Comparison of ENCODE assay signal across 22 cellular contexts in the genomic region with DNA sequence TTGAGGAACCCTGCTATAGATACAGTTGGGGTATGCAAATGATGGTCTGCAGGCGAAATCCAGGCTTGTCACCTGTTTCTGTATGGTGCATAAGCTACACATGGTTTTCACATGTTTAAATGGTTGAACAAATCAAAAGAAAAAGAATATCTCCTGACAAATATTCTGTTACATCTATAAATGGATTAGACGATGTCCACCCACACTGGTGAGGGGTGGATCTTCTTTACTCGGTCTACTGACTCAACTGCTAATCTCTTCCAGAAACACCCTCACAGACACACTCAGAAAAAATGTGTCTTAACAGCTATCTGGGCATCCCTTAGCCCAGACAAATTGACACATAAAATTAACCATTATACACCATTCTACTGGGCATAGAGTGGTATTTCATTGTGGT. TPM values are rescaled to one million over a fixed set of nuclear protein-coding genes. Genes with fewer than 3 reads are reported as not detected.
A peak's percentile ranks its signal among the peaks of the same experiment; 100 is the strongest.
DNase-seq lines count a peak whose midpoint lies in the region; ATAC-seq, FAIRE-seq and TF ChIP-seq lines count a peak whose summit lies in the region.
"Had no signal": no experiment of that assay in that cellular context is flagged by ENCODE, and none has a peak within 500 bp of the region (broad histone marks: within the 10 kb centered on the region; RNA-seq: fewer than 3 reads in every experiment).

No MANE protein-coding gene starts in this region.

- in situ Hi-C loops in ACHN (cut with HindIII; ENCODE audit: low pct_ligation_motif_present, low pct_unique_long_range_greater_than_20kb, low sequenced_read_pairs): no loop called here
- in situ Hi-C loops in K562 (cut with MboI): no loop called here

- peaks cover 16 to 32% of the 10 kb centered on the region in 2 experiments for H3K27me3 ChIP-seq in K562 (ENCODE audit: control insufficient read depth in 2 of 2, insufficient read depth in 2 of 2, low read length in 2 of 2)
- peaks cover 2% of the 10 kb centered on the region for H3K27me3 ChIP-seq in mesendoderm (ENCODE audit: insufficient read depth, low read length, poor library complexity)

- H3K9me1 ChIP-seq in K562 (ENCODE audit: control insufficient read depth, insufficient read depth, low read length): no peaks in the 10 kb centered on the region

- H3K36me3 Mint-ChIP-seq in nephron (ENCODE audit: low read depth): no peaks in the 10 kb centered on the region

- no peak for TF ChIP-seq EP300 in K562 (IDR thresholded peaks at IDR 0.05; ENCODE audit: low read length)

- H3K27ac ChIP-seq in K562 (ENCODE audit: extremely low read depth, low read depth, low read length) (no peak overlapping the region), mesendoderm (ENCODE audit: low read depth, low read length) (no peak overlapping the region)
- H3K27ac ChIP-seq: C4-2B, HL-60 had no signal

- H3K4me1 ChIP-seq in K562 (replicated peaks in 1 of 2; ENCODE audit: control insufficient read depth in 2 of 2, insufficient read depth in 2 of 2, low read length in 2 of 2) (no peaks in the 10 kb centered on the region), mesendoderm (ENCODE audit: control insufficient read depth, low read depth, low read length) (no peaks in the 10 kb centered on the region)
- H3K4me1 ChIP-seq: Caco-2 had no signal

- H3K79me2 ChIP-seq in K562 (ENCODE audit: control insufficient read depth, insufficient read depth, low read length) (no peaks in the 10 kb centered on the region), mesendoderm (ENCODE audit: control insufficient read depth, insufficient read depth, low read length) (no peaks in the 10 kb centered on the region)

- no peaks in the 10 kb centered on the region for H3K9me3 Mint-ChIP-seq in nephron
- H3K9me3 Mint-ChIP-seq: CD4-positive, alpha-beta T cell; GM23338 had no signal

- H3K4me3 ChIP-seq in K562 (no peak overlapping the region), mesendoderm (ENCODE audit: low read length) (no peak overlapping the region)
- H3K4me3 ChIP-seq: GM23338 had no signal

- H3K4me2 ChIP-seq in K562 (ENCODE audit: insufficient read depth, low read length): no peak overlapping the region
- no peak overlapping the region for H3K4me2 ChIP-seq in mesendoderm (ENCODE audit: low read length)
- H3K4me2 ChIP-seq: GM23338 had no signal

- H3K27ac Mint-ChIP-seq in nephron: peak overlapping the region; percentile 85 to 89 (median 87)
- H3K27ac Mint-ChIP-seq: CD4-positive, alpha-beta T cell; GM23338 had no signal

- H2AK5ac ChIP-seq in mesendoderm (ENCODE audit: low read length): no peak overlapping the region

- H3K9me3 ChIP-seq in K562 (replicated peaks; ENCODE audit: control insufficient read depth, insufficient read depth, low read depth, low read length): no peaks in the 10 kb centered on the region
- H3K9me3 ChIP-seq: Caco-2 had no signal

- no peak overlapping the region for H3K56ac ChIP-seq in mesendoderm (ENCODE audit: low read length)

- TF ChIP-seq POLR2A in K562 (conservative IDR thresholded peaks at IDR 0.05): no peak

- no peak overlapping the region for H4K5ac ChIP-seq in mesendoderm (ENCODE audit: low read length)

- no peaks in the 10 kb centered on the region for H3K79me1 ChIP-seq in mesendoderm (ENCODE audit: low read length)

- peak; percentile 41 for DNase-seq in ACHN
- DNase-seq in K562 (ENCODE audit: extremely low read depth in 1 of 4, low spot score in 3 of 4): no peak
- DNase-seq in urothelium cell line (ENCODE audit: low spot score): no peak
- no peak for DNase-seq in mesendoderm
- no peak for DNase-seq in OCI-M1 (lab: John Stamatoyannopoulos, UW)
- DNase-seq: AML-193; Caco-2; CD4-positive, alpha-beta T cell; HCEC 1CT; IMR-90 had no signal

- FAIRE-seq in K562 (lab: Jason Lieb, UNC) (no peak), urothelium cell line (lab: Jason Lieb, UNC) (peak; percentile 83)
- FAIRE-seq: D721Med, G401.6, GM12891, GM19239, H54, HTR-8/SVneo had no signal

- CTCF ChIA-PET in K562 (lab: Yijun Ruan, JAX; ENCODE audit: low intra/inter-chr PET ratio): no interaction called here

- peaks cover 10% of the 10 kb centered on the region for H3K4me1 Mint-ChIP-seq in nephron
- H3K4me1 Mint-ChIP-seq: GM23338 had no signal

- no peak for ATAC-seq in K562
- no peak for ATAC-seq in GM21390 (IDR thresholded peaks at IDR 0.05; ENCODE audit: unreplicated experiment)
- ATAC-seq: GM23338 had no signal

- H3K27me3 Mint-ChIP-seq in nephron (ENCODE audit: low read depth): peaks cover 6% of the 10 kb centered on the region

- POLR2A ChIA-PET in K562 (lab: Yijun Ruan, JAX): interaction anchor here (1.0 kb wide), 1 partner anchor 69 kb away, joined by 3 read pairs; no protein-coding TSS in a partner anchor

- H4K20me1 ChIP-seq in K562 (replicated peaks; ENCODE audit: control insufficient read depth, insufficient read depth, low read length): 0 out of 2 replicates have a peak, but pooled peaks cover 2% of the 10 kb centered on the region

- intact Hi-C loops in K562 (cut with micrococcal nuclease): no loop called here

- H2BK5ac ChIP-seq in mesendoderm (ENCODE audit: low read length): no peak overlapping the region

- H2AFZ ChIP-seq in K562 (ENCODE audit: low read depth, low read length): no peak overlapping the region
- H2AFZ ChIP-seq: GM23338 had no signal

- no peak overlapping the region for H3K23ac ChIP-seq in mesendoderm (ENCODE audit: low read length)

- no TSS peak for BruUV-seq in K562 (replicated peaks; lab: Mats Ljungman, UMichigan)

- H4K8ac ChIP-seq in mesendoderm (ENCODE audit: low read depth, low read length): no peak overlapping the region

- WGBS in K562 (ENCODE audit: insufficient coverage, low coverage, missing lambda C conversion rate): 2% methylated on average over 3 of the region's 3 CpGs
- no CpG with 5 or more reads among the region's 3 CpGs for WGBS in mesendoderm (ENCODE audit: extremely low coverage, insufficient coverage, low lambda C conversion rate)

- TF ChIP-seq CTCF in K562 (IDR thresholded peaks at IDR 0.05 in 2 of 3, conservative IDR thresholded peaks at IDR 0.05 in 1 of 3; ENCODE audit: insufficient read depth in 2 of 3, low read depth in 1 of 3, low read length in 3 of 3) (no peak), nephron (IDR thresholded peaks at IDR 0.05; ENCODE audit: unreplicated experiment in 3 of 3) (no peak)

- no peak overlapping the region for H2BK120ac ChIP-seq in mesendoderm (ENCODE audit: low read depth, low read length)

- H3K18ac ChIP-seq in mesendoderm (ENCODE audit: low read length): no peak overlapping the region

- H3K9ac ChIP-seq in K562 (ENCODE audit: insufficient read depth in 1 of 2, low read depth in 2 of 2, low read length in 2 of 2): no peak overlapping the region
- H3K9ac ChIP-seq in mesendoderm (ENCODE audit: low read length): no peak overlapping the region

- TF ChIP-seq RAD21 in K562 (CRISPR knock-in tag; conservative IDR thresholded peaks at IDR 0.05 in 1 of 2, IDR thresholded peaks at IDR 0.05 in 1 of 2): no peak

- no peak overlapping the region for H2BK15ac ChIP-seq in mesendoderm (replicated peaks; ENCODE audit: low read depth)

- H3K36me3 ChIP-seq in K562 (ENCODE audit: control insufficient read depth, insufficient read depth, low read length) (no peaks in the 10 kb centered on the region), mesendoderm (ENCODE audit: control insufficient read depth, insufficient read depth, low read length) (no peaks in the 10 kb centered on the region)

- H3K4ac ChIP-seq in mesendoderm (ENCODE audit: low read depth, low read length): no peak overlapping the region

- no peak overlapping the region for H3K4me3 Mint-ChIP-seq in nephron
- H3K4me3 Mint-ChIP-seq: CD4-positive, alpha-beta T cell; GM23338 had no signal

TF ChIP-seq in K562, 482 proteins besides CTCF, POLR2A, EP300 and RAD21:
- TF ChIP-seq BACH1 (tag; IDR thresholded peaks at IDR 0.05) (no peak), CBX2 (IDR thresholded peaks at IDR 0.05; ENCODE audit: insufficient read depth, low read length, poor library complexity, severe bottlenecking) (peak; percentile 54)

RNA-seq across cellular contexts. Expression of a gene that starts 25.7 kb away (rescaled TPM):
- not detected in 2 replicates for total RNA-seq in K562 (2011; cell fraction: chromatin; rRNA removed; ENCODE audit: low replicate concordance)
- total RNA-seq in K562 (2011; cell fraction: nucleolus; rRNA removed): not detected in 2 replicates
- total RNA-seq in K562 (2011; cell fraction: nucleoplasm; rRNA removed): not detected in 2 replicates
- total RNA-seq in K562 (2014; rRNA removed) (not detected in 2 replicates), K562 (2014; rRNA removed; fragmentation: Illumina TruSeq; extraction: Trizol) (not detected in 2 replicates), K562 (2015; rRNA removed; fragmentation: Illumina TruSeq; extraction: Trizol) (0.04 TPM in 1 of 2 replicates, not detected in the other), K562 (2021) (not detected in 2 replicates)
- polyA plus RNA-seq in K562 (2011; rRNA removed) (0.06 TPM in 1 of 2 replicates, not detected in the other), K562 (2014; fragmentation: Illumina TruSeq; extraction: Trizol) (0.04 TPM in 1 of 2 replicates, not detected in the other), K562 (2014; fragmentation: Nextera tagmentation; extraction: Ambion mirVana) (not detected), K562 (2014; rRNA removed) (not detected in 2 replicates)
- 0.10 and 0.12 TPM in 2 replicates for polyA plus RNA-seq in K562 (2011; cell fraction: cytosol; rRNA removed)
- not detected in 2 replicates for polyA plus RNA-seq in K562 (2011; cell fraction: nucleus; rRNA removed)
- polyA plus RNA-seq in K562 (2012): 0.16 TPM in 1 of 2 replicates, not detected in the other
- not detected in 2 replicates for polyA minus RNA-seq in K562 (2011; rRNA and poly(A)+ RNA removed)
- not detected in 2 replicates for polyA minus RNA-seq in K562 (2011; cell fraction: cytosol; rRNA and poly(A)+ RNA removed)
- not detected in 2 replicates for polyA minus RNA-seq in K562 (2011; cell fraction: nucleus; rRNA and poly(A)+ RNA removed)
- polyA plus RNA-seq in mesendoderm (2013, experiment 1 of 2): 0.90 TPM
- 0.81 TPM for polyA plus RNA-seq in mesendoderm (2013, experiment 2 of 2)
- total RNA-seq: CD4-positive, alpha-beta T cell; IMR-90 had no signal
- polyA plus RNA-seq: BJ, IMR-90 had no signal
